ENCODE assay signal across 8 cellular contexts in genomic region chr11:133078591-133079179, GRCh38.
A peak's percentile ranks its signal among the peaks of the same experiment; 100 is the strongest.
DNase-seq lines count a peak whose midpoint lies in the region; ATAC-seq and TF ChIP-seq lines count a peak whose summit lies in the region.

No MANE protein-coding gene starts in this region.

- H3K4me1 ChIP-seq in uterus: no peaks in the 10 kb centered on the region

- in situ Hi-C loops in T47D (cut with HindIII; ENCODE audit: low pct_unique_long_range_greater_than_20kb, low sequenced_read_pairs): no loop called here

- ATAC-seq in HG02678 (IDR thresholded peaks at IDR 0.05; ENCODE audit: unreplicated experiment): peak; percentile 51
- ATAC-seq in left colon: peak; percentile 46

- no peaks in the 10 kb centered on the region for H3K9me3 ChIP-seq in uterus

- H3K27me3 ChIP-seq in uterus: peaks cover 0 to 1% of the 10 kb centered on the region in 2 donors

- no peaks in the 10 kb centered on the region for H3K36me3 ChIP-seq in uterus

- peak; percentile 40 to 51 for DNase-seq in activated T-cell treated with anti-CD3 and anti-CD28 coated beads, Interleukin-2, amount 50 U/mL, for 48 hours
- DNase-seq in activated T-cell treated with anti-CD3 and anti-CD28 coated beads for 4 hours (no peak), NCI-H748 treated with DMSO at 0.1 percent for 48 hours (lab: John Stamatoyannopoulos, UW) (peak; percentile 53), T47D (ENCODE audit: low read depth in 1 of 2, low spot score in 1 of 2) (peak; percentile 81 to 83), left colon (peak in 1 of 2 donors; percentile 30), uterus (no peak)
- no peak for DNase-seq in central memory CD4-positive, alpha-beta T cell

- H3K4me3 ChIP-seq in uterus: no peak overlapping the region

- intact Hi-C loops in left colon (cut with DNase I, micrococcal nuclease) (no loop called here), uterus (cut with DNase I; ENCODE audit: low total_unique reads) (no loop called here)

- no peak overlapping the region for H3K27ac ChIP-seq in uterus

- TF ChIP-seq CTCF in uterus (IDR thresholded peaks at IDR 0.05): peak in 3 of 4 experiments; percentile 24 to 47 (median 42)

- no peak for TF ChIP-seq POLR2A in uterus (IDR thresholded peaks at IDR 0.05)

Comparison
In these comparisons a context has a peak if more than half of its experiments do, and no peak if none do; other contexts are left out.
1. DNase-seq: peak in activated T-cell treated with anti-CD3 and anti-CD28 coated beads, Interleukin-2, amount 50 U/mL, for 48 hours (2 of 2), NCI-H748 treated with DMSO at 0.1 percent for 48 hours (single experiment) and T47D (2 of 2); none in activated T-cell treated with anti-CD3 and anti-CD28 coated beads for 4 hours (single experiment), uterus (0 of 2) and central memory CD4-positive, alpha-beta T cell (single experiment).